In genomic region chr2:85753035-85753524, GRCh38 we compare ENCODE assay signal across 8 cellular contexts. TPM values are rescaled to one million over a fixed set of nuclear protein-coding genes. Genes with fewer than 3 reads are reported as not detected.
DNase-seq lines count a peak whose midpoint lies in the region; ATAC-seq and TF ChIP-seq lines count a peak whose summit lies in the region.

No MANE protein-coding gene starts in this region.

- no peaks in the 10 kb centered on the region for H3K36me3 Mint-ChIP-seq in activated CD4-positive, alpha-beta T cell treated with anti-CD3 and anti-CD28 coated beads, Interleukin-2, amount 10 ng/mL, durations not matched to agents 24 days and 14 days (ENCODE audit: low read depth)

- peak overlapping the region; percentile 48 for H4K91ac ChIP-seq in mesenchymal stem cell (ENCODE audit: low read length)

- H3K4ac ChIP-seq in mesenchymal stem cell (ENCODE audit: low read depth in 1 of 2, low read length in 2 of 2) = peak overlapping the region; percentile 60 to 74

- peak overlapping the region; percentile 98 for H2BK15ac ChIP-seq in mesenchymal stem cell (ENCODE audit: low read depth, poor library complexity, severe bottlenecking)

- H2BK5ac ChIP-seq in mesenchymal stem cell (ENCODE audit: low read depth, low read length, poor library complexity, severe bottlenecking) = no peak overlapping the region

- no peak overlapping the region for H2AK5ac ChIP-seq in mesenchymal stem cell (ENCODE audit: low read length, severe bottlenecking)

- peak overlapping the region; percentile 96 for H3K4me2 ChIP-seq in mesenchymal stem cell (ENCODE audit: low read length, poor library complexity, severe bottlenecking)

- H3K4me3 Mint-ChIP-seq in activated CD4-positive, alpha-beta T cell treated with anti-CD3 and anti-CD28 coated beads, Interleukin-2, amount 10 ng/mL, durations not matched to agents 24 days and 14 days = peak overlapping the region; percentile 84

- H2BK120ac ChIP-seq in mesenchymal stem cell (ENCODE audit: low read depth, low read length) = peak overlapping the region; percentile 50

- H3K4me1 Mint-ChIP-seq in activated CD4-positive, alpha-beta T cell treated with anti-CD3 and anti-CD28 coated beads, Interleukin-2, amount 10 ng/mL, durations not matched to agents 24 days and 14 days = peaks cover 14% of the 10 kb centered on the region

- H3K27me3 ChIP-seq in brain microvascular endothelial cell (replicated peaks) (peaks cover 5% of the 10 kb centered on the region), mesenchymal stem cell (ENCODE audit: control insufficient read depth in 1 of 2, insufficient read depth in 1 of 2, low read length in 2 of 2) (peaks cover 9 to 45% of the 10 kb centered on the region in 2 experiments), thoracic aorta (replicated peaks; ENCODE audit: insufficient read depth) (no peaks in the 10 kb centered on the region)

- peaks cover 69% of the 10 kb centered on the region for H3K27me3 Mint-ChIP-seq in activated CD4-positive, alpha-beta T cell treated with anti-CD3 and anti-CD28 coated beads, Interleukin-2, amount 10 ng/mL, durations not matched to agents 24 days and 14 days

- no peak overlapping the region for H3K23ac ChIP-seq in mesenchymal stem cell (ENCODE audit: low read length in 2 of 2)

- in situ Hi-C loops in brain microvascular endothelial cell (cut with HindIII; ENCODE audit: low pct_ligation_motif_present, low sequenced_read_pairs) = no loop called here

- H3K4me1 ChIP-seq in mesenchymal stem cell (ENCODE audit: control insufficient read depth, insufficient read depth, low read depth, low read length) (peaks cover 43% of the 10 kb centered on the region), thoracic aorta (ENCODE audit: control insufficient read depth in 1 of 2, low read depth in 2 of 2) (peaks cover 25 to 69% of the 10 kb centered on the region in 2 donors)

- H3K9me3 ChIP-seq in mesenchymal stem cell (ENCODE audit: control insufficient read depth, low read length) = no peaks in the 10 kb centered on the region
- H3K9me3 ChIP-seq in thoracic aorta = no peaks in the 10 kb centered on the region

- H3K79me1 ChIP-seq in mesenchymal stem cell (replicated peaks; ENCODE audit: low read length, poor library complexity, severe bottlenecking) = peaks cover 3% of the 10 kb centered on the region

- no peak for TF ChIP-seq CTCF in brain microvascular endothelial cell (IDR thresholded peaks at IDR 0.05; ENCODE audit: low read depth, low read length, missing control alignments)
- no peak for TF ChIP-seq CTCF in thoracic aorta (IDR thresholded peaks at IDR 0.05)

- intact Hi-C loops in activated CD4-positive, alpha-beta T cell treated with anti-CD3 and anti-CD28 coated beads, Interleukin-2, amount 10 ng/mL, durations not matched to agents 24 days and 14 days (cut with micrococcal nuclease) = no loop called here

- ATAC-seq in thoracic aorta (ENCODE audit: insufficient number of reproducible peaks, low FRiP score, low read depth) (no peak), HG03097 (IDR thresholded peaks at IDR 0.05; ENCODE audit: low FRiP score, unreplicated experiment) (no peak), GM19351 (IDR thresholded peaks at IDR 0.05; ENCODE audit: unreplicated experiment) (no peak)

- H3K4me3 ChIP-seq in brain microvascular endothelial cell (ENCODE audit: low read depth, low read length) (peak overlapping the region; percentile 62), mesenchymal stem cell (ENCODE audit: insufficient read depth in 1 of 2, low read depth in 1 of 2, low read length in 2 of 2) (peak overlapping the region; percentile 59 to 94), thoracic aorta (peak overlapping the region; percentile 88)

- H3K27ac Mint-ChIP-seq in activated CD4-positive, alpha-beta T cell treated with anti-CD3 and anti-CD28 coated beads, Interleukin-2, amount 10 ng/mL, durations not matched to agents 24 days and 14 days = no peak overlapping the region

- peak overlapping the region; percentile 29 for H4K8ac ChIP-seq in mesenchymal stem cell (ENCODE audit: low read length)

- no peak for DNase-seq in activated CD4-positive, alpha-beta T cell treated with anti-CD3 and anti-CD28 coated beads, Interleukin-2, amount 10 ng/mL, durations not matched to agents 24 days and 14 days
- DNase-seq in activated CD4-positive, alpha-beta T cell treated with anti-CD3 and anti-CD28 coated beads for 4 hours = no peak
- no peak for DNase-seq in brain microvascular endothelial cell
- DNase-seq in mesenchymal stem cell = no peak
- DNase-seq in thoracic aorta (ENCODE audit: low spot score) = no peak
- no peak for DNase-seq in NCI-H2171 treated with DMSO at 0.1 percent for 48 hours (lab: John Stamatoyannopoulos, UW)

- H3K27ac ChIP-seq in brain microvascular endothelial cell (no peak overlapping the region), mesenchymal stem cell (ENCODE audit: low read length, poor library complexity, severe bottlenecking) (no peak overlapping the region), thoracic aorta (peak overlapping the region; percentile 88)

- H2BK12ac ChIP-seq in mesenchymal stem cell (ENCODE audit: low read length in 2 of 2) = peak overlapping the region in 1 of 2 experiments; percentile 46

- peak overlapping the region; percentile 91 for H3K9ac ChIP-seq in mesenchymal stem cell (ENCODE audit: low read length)

- WGBS in mesenchymal stem cell = 7% methylated on average over 29 of the region's 29 CpGs

- H3K36me3 ChIP-seq in brain microvascular endothelial cell (replicated peaks) (no peaks in the 10 kb centered on the region), mesenchymal stem cell (ENCODE audit: control insufficient read depth in 1 of 2, insufficient read depth in 2 of 2, low read depth in 1 of 2, low read length in 2 of 2) (peaks cover 0 to 3% of the 10 kb centered on the region in 2 experiments), thoracic aorta (no peaks in the 10 kb centered on the region)

- peak overlapping the region; percentile 18 for H2AFZ ChIP-seq in mesenchymal stem cell (ENCODE audit: low read depth, low read length)

- H3K9me3 Mint-ChIP-seq in activated CD4-positive, alpha-beta T cell treated with anti-CD3 and anti-CD28 coated beads, Interleukin-2, amount 10 ng/mL, durations not matched to agents 24 days and 14 days = no peaks in the 10 kb centered on the region

- H3K14ac ChIP-seq in mesenchymal stem cell (ENCODE audit: low read length in 2 of 2) = no peak overlapping the region

- peak overlapping the region; percentile 71 to 87 for H3K18ac ChIP-seq in mesenchymal stem cell (ENCODE audit: low read depth in 1 of 2, low read length in 2 of 2)

RNA-seq across cellular contexts. Expression of gene ATOH8, which starts 0.7 kb away (rescaled TPM):
- total RNA-seq in activated CD4-positive, alpha-beta T cell treated with anti-CD3 and anti-CD28 coated beads, Interleukin-2, amount 10 ng/mL, durations not matched to agents 24 days and 14 days = 0.19 TPM in 1 of 2 replicates, not detected in the other
- 5.8 TPM for polyA plus RNA-seq in mesenchymal stem cell (2013, experiment 1 of 2)
- 6.0 TPM for polyA plus RNA-seq in mesenchymal stem cell (2013, experiment 2 of 2)
- 100 to 1,000 TPM in 1 of 2 donors, 10 to 100 TPM in 1; 78.4 to 207 TPM for total RNA-seq in thoracic aorta

RNA-seq across cellular contexts. Expression of gene GNLY, which starts 58.9 kb away (rescaled TPM):
- total RNA-seq in activated CD4-positive, alpha-beta T cell treated with anti-CD3 and anti-CD28 coated beads, Interleukin-2, amount 10 ng/mL, durations not matched to agents 24 days and 14 days = 54.1 and 58.5 TPM in 2 replicates
- not detected for polyA plus RNA-seq in mesenchymal stem cell (2013, experiment 1 of 2)
- polyA plus RNA-seq in mesenchymal stem cell (2013, experiment 2 of 2) = not detected
- 1 to 10 TPM; 1.5 to 8.5 TPM for total RNA-seq in thoracic aorta

Comparison
In these comparisons a context has a peak if more than half of its experiments do, and no peak if none do; other contexts are left out.
1. H3K27ac ChIP-seq: peak in thoracic aorta (2 of 2); none in brain microvascular endothelial cell (single experiment) and mesenchymal stem cell (single experiment).
2. RNA of gene ATOH8, which starts 0.7 kb away (total RNA-seq): 78.4 to 207 TPM in thoracic aorta; 0.19 TPM in activated CD4-positive, alpha-beta T cell treated with anti-CD3 and anti-CD28 coated beads, Interleukin-2, amount 10 ng/mL, durations not matched to agents 24 days and 14 days; every median in the first group is over 10 times any median in the second.
3. Peak in every context shown above with its lines, with median percentiles within 50 percentile points of each other: H3K4me3 ChIP-seq.